ENCODE assay signal across 1 cellular context in genomic region chr7:142654398-142654797, GRCh38.
TF ChIP-seq lines count a peak whose summit lies in the region.

No MANE protein-coding gene starts in this region.

TF ChIP-seq in K562, 482 proteins besides CTCF, POLR2A, EP300 and RAD21:
- TF ChIP-seq ZNF668 (CRISPR knock-in tag; IDR thresholded peaks at IDR 0.05) (no peak), SRSF1 (IDR thresholded peaks at IDR 0.05; ENCODE audit: low read depth, low read length) (no peak), STAT5B (CRISPR knock-in tag; IDR thresholded peaks at IDR 0.05) (no peak), MTF1 (CRISPR knock-in tag; IDR thresholded peaks at IDR 0.05; ENCODE audit: borderline replicate concordance) (no peak), TRIM24 (IDR thresholded peaks at IDR 0.05) (no peak), RB1 (IDR thresholded peaks at IDR 0.05; ENCODE audit: low read depth) (no peak), ZNF766 (CRISPR knock-in tag; conservative IDR thresholded peaks at IDR 0.05) (no peak), CBX3 (IDR thresholded peaks at IDR 0.05; ENCODE audit: borderline replicate concordance in 1 of 2, low read length in 2 of 2) (no peak), RBM14 (IDR thresholded peaks at IDR 0.05; ENCODE audit: borderline replicate concordance, insufficient read depth, low read depth, low read length) (no peak), PREB (CRISPR knock-in tag; IDR thresholded peaks at IDR 0.05) (no peak), MCM5 (IDR thresholded peaks at IDR 0.05; ENCODE audit: low read depth) (no peak), HNRNPLL (IDR thresholded peaks at IDR 0.05; ENCODE audit: low read depth, low read length, poor library complexity, severe bottlenecking) (no peak)
